Comparison of ENCODE assay signal across 8 cellular contexts in genomic region chr1:35298464-35298863, GRCh38. TPM values are rescaled to one million over a fixed set of nuclear protein-coding genes. Genes with fewer than 3 reads are reported as not detected.
DNase-seq lines count a peak whose midpoint lies in the region; ATAC-seq and TF ChIP-seq lines count a peak whose summit lies in the region.

No MANE protein-coding gene starts in this region.

- peak; percentile 6 for DNase-seq in stimulated activated CD4-positive, alpha-beta T cell treated with anti-CD3 and anti-CD28 coated beads, Interleukin-15, amount 100 ng/mL, for 24 hours
- no peak for DNase-seq in stimulated activated CD4-positive, alpha-beta T cell treated with anti-CD3 and anti-CD28 coated beads, Interleukin-12 subunit alpha, Interleukin-12 subunit beta, amount 100 ng/mL, for 4 hours
- DNase-seq in SJSA1 (ENCODE audit: low read depth in 1 of 2, low spot score in 2 of 2): peak; percentile 39 to 44
- DNase-seq in chondrocyte (ENCODE audit: low spot score): no peak
- DNase-seq in MG63: no peak
- no peak for DNase-seq in NCI-H2029 treated with DMSO at 0.1 percent for 48 hours (lab: John Stamatoyannopoulos, UW)

- no peak overlapping the region for H3K27ac ChIP-seq in SJSA1
- no peak overlapping the region for H3K27ac ChIP-seq in liver (ENCODE audit: low read depth in 1 of 2, low read length in 2 of 2)

- TF ChIP-seq RAD21 in liver (IDR thresholded peaks at IDR 0.05): peak; percentile 75 to 82

- no peak overlapping the region for H3K4me3 ChIP-seq in SJSA1
- H3K4me3 ChIP-seq in liver (ENCODE audit: low read depth in 1 of 3, low read length in 3 of 3): no peak overlapping the region
- no peak overlapping the region for H3K4me3 ChIP-seq in MG63

- no peaks in the 10 kb centered on the region for H3K9me3 Mint-ChIP-seq in chondrocyte (ENCODE audit: low read depth)

- ATAC-seq in HG02610 (IDR thresholded peaks at IDR 0.05; ENCODE audit: unreplicated experiment): peak; percentile 61

- no peak overlapping the region for H3K9ac ChIP-seq in liver (ENCODE audit: low read depth in 1 of 2, low read length in 2 of 2)

- 37% methylated on average over 2 of the region's 2 CpGs for WGBS in liver

- H3K36me3 ChIP-seq in SJSA1: peaks cover 28% of the 10 kb centered on the region
- H3K36me3 ChIP-seq in liver (ENCODE audit: control insufficient read depth in 4 of 4, insufficient read depth in 3 of 4, low read depth in 1 of 4, low read length in 3 of 4): peaks cover 0 to 4% (median 1%) of the 10 kb centered on the region in 4 donors
- H3K36me3 ChIP-seq in MG63: peaks cover 13% of the 10 kb centered on the region

- peaks cover 11% of the 10 kb centered on the region for H3K4me1 Mint-ChIP-seq in chondrocyte (ENCODE audit: low read depth)

- H3K27ac Mint-ChIP-seq in chondrocyte (ENCODE audit: unreplicated experiment): no peak overlapping the region

- H3K27me3 ChIP-seq in SJSA1 (replicated peaks) (no peaks in the 10 kb centered on the region), liver (ENCODE audit: control insufficient read depth in 4 of 4, insufficient read depth in 4 of 4, low read length in 3 of 4) (no peaks in the 10 kb centered on the region), MG63 (no peaks in the 10 kb centered on the region)

- H3K4me1 ChIP-seq in SJSA1 (replicated peaks): no peaks in the 10 kb centered on the region
- H3K4me1 ChIP-seq in liver (ENCODE audit: control insufficient read depth in 4 of 4, insufficient read depth in 4 of 4, low read length in 3 of 4): peaks cover 2 to 16% (median 9%) of the 10 kb centered on the region in 4 donors

- no peak overlapping the region for H3K4me3 Mint-ChIP-seq in chondrocyte (ENCODE audit: unreplicated experiment)

- no peaks in the 10 kb centered on the region for H3K9me3 ChIP-seq in SJSA1 (replicated peaks)
- H3K9me3 ChIP-seq in liver (ENCODE audit: control insufficient read depth in 4 of 4, low read length in 3 of 4): no peaks in the 10 kb centered on the region
- no peaks in the 10 kb centered on the region for H3K9me3 ChIP-seq in MG63

- TF ChIP-seq CTCF in chondrocyte (IDR thresholded peaks at IDR 0.05): peak; percentile 78
- TF ChIP-seq CTCF in liver (IDR thresholded peaks at IDR 0.05; ENCODE audit: low read depth, low read length, missing input control): peak; percentile 43

- H3K27me3 Mint-ChIP-seq in chondrocyte (ENCODE audit: low read depth): no peaks in the 10 kb centered on the region

- H3K36me3 Mint-ChIP-seq in chondrocyte (ENCODE audit: low read depth): peaks cover 1% of the 10 kb centered on the region

TF ChIP-seq in liver, 16 proteins besides CTCF, POLR2A, EP300 and RAD21:
- TF ChIP-seq EGR1 (IDR thresholded peaks at IDR 0.05; ENCODE audit: low read depth in 2 of 2): no peak
- no peak for TF ChIP-seq TAF1 (conservative IDR thresholded peaks at IDR 0.05)
- TF ChIP-seq HNF4G (IDR thresholded peaks at IDR 0.05): no peak
- no peak for TF ChIP-seq YY1 (IDR thresholded peaks at IDR 0.05)
- TF ChIP-seq REST (IDR thresholded peaks at IDR 0.05): no peak
- TF ChIP-seq FOXA2 (IDR thresholded peaks at IDR 0.05): no peak

RNA-seq across cellular contexts. Expression of gene ZMYM4, which starts 30.0 kb away (rescaled TPM):
- total RNA-seq in SJSA1 (2014; rRNA removed; shearing (Covaris generic)): 18.7 and 38.8 TPM in 2 replicates
- total RNA-seq in chondrocyte (51.0 to 54.2 TPM (median 51.8 TPM) in 3 replicates), liver (10 to 100 TPM; 12.9 to 16.8 TPM)
- polyA plus RNA-seq in liver: 1 to 10 TPM; 5.3 to 8.1 TPM
- total RNA-seq in MG63 (2014; rRNA removed; shearing (Covaris generic); ENCODE audit: low replicate concordance): 25.4 and 27.8 TPM in 2 replicates

Comparison
In these comparisons a context has a peak if more than half of its experiments do, and no peak if none do; other contexts are left out.
1. DNase-seq: peak in stimulated activated CD4-positive, alpha-beta T cell treated with anti-CD3 and anti-CD28 coated beads, Interleukin-15, amount 100 ng/mL, for 24 hours (single experiment) and SJSA1 (2 of 2); none in stimulated activated CD4-positive, alpha-beta T cell treated with anti-CD3 and anti-CD28 coated beads, Interleukin-12 subunit alpha, Interleukin-12 subunit beta, amount 100 ng/mL, for 4 hours (single experiment), chondrocyte (single experiment), MG63 (single experiment) and NCI-H2029 treated with DMSO at 0.1 percent for 48 hours (single experiment).